Comparison of ENCODE assay signal across 8 cellular contexts in genomic region chr14:26597136-26598080, GRCh38. TPM values are rescaled to one million over a fixed set of nuclear protein-coding genes. Genes with fewer than 3 reads are reported as not detected.
DNase-seq lines count a peak whose midpoint lies in the region; ATAC-seq, FAIRE-seq and TF ChIP-seq lines count a peak whose summit lies in the region.

TSS of gene NOVA1 (minus strand) at chr14:26598033. CDS start at chr14:26597436, 597 bp downstream.

- FAIRE-seq in pancreas (lab: Jason Lieb, UNC), result no peak

- peak; percentile 63 for DNase-seq in DMS153 treated with DMSO at 0.1 percent for 48 hours (lab: John Stamatoyannopoulos, UW; ENCODE audit: unreplicated experiment)
- DNase-seq in Jurkat, Clone E6-1 (ENCODE audit: low read depth, low spot score), result no peak
- no peak for DNase-seq in activated T-helper 2 cell treated with anti-CD3 and anti-CD28 coated beads, Interferon-gamma antibody, Interleukin-2, Interleukin-4, amounts not matched to agents 10 μg/mL and 5 μg/mL and 100 μg/mL, durations not matched to agents 14 hours and 24 hours and 36 hours (ENCODE audit: low spot score)
- DNase-seq in left cardiac atrium, result peak; percentile 20
- peak in 5 of 6 donors; percentile 10 to 75 (median 28) for DNase-seq in pancreas
- DNase-seq in NAMALWA (ENCODE audit: low spot score), result no peak
- DNase-seq in activated CD8-positive, alpha-beta memory T cell treated with anti-CD3 and anti-CD28 coated beads for 24 hours, result no peak

- peak within 1 kb of the TSS in 3 of 4 donors; percentile 46 to 63 (median 49) for H3K27ac ChIP-seq in pancreas

- 1% methylated on average over 24 to 66 of the region's 66 CpGs for WGBS in pancreas, 2 donors

- H3K9me3 Mint-ChIP-seq in activated T-helper 2 cell treated with anti-CD3 and anti-CD28 coated beads, Interferon-gamma antibody, Interleukin-2, Interleukin-4, amounts not matched to agents 10 μg/mL and 5 μg/mL and 100 μg/mL, durations not matched to agents 14 hours and 24 hours and 36 hours, result no peaks in the 10 kb centered on the region

- ATAC-seq in left cardiac atrium (peak in 1 of 2 donors; percentile 79), pancreas (peak; percentile 69 to 76 (median 72)), GM19452 (IDR thresholded peaks at IDR 0.05; ENCODE audit: unreplicated experiment) (no peak)

- H3K27me3 Mint-ChIP-seq in activated T-helper 2 cell treated with anti-CD3 and anti-CD28 coated beads, Interferon-gamma antibody, Interleukin-2, Interleukin-4, amounts not matched to agents 10 μg/mL and 5 μg/mL and 100 μg/mL, durations not matched to agents 14 hours and 24 hours and 36 hours (ENCODE audit: low read depth), result peaks cover 16% of the 10 kb centered on the region

- peak within 1 kb of the TSS; percentile 66 for H3K4me3 ChIP-seq in Jurkat, Clone E6-1 (ENCODE audit: low read length)
- H3K4me3 ChIP-seq in pancreas, result peak within 1 kb of the TSS; percentile 37 to 57 (median 49)

- TF ChIP-seq CTCF in pancreas (IDR thresholded peaks at IDR 0.05), result no peak

- H3K4me1 Mint-ChIP-seq in activated T-helper 2 cell treated with anti-CD3 and anti-CD28 coated beads, Interferon-gamma antibody, Interleukin-2, Interleukin-4, amounts not matched to agents 10 μg/mL and 5 μg/mL and 100 μg/mL, durations not matched to agents 14 hours and 24 hours and 36 hours (ENCODE audit: low read depth), result no peaks in the 10 kb centered on the region

- no peaks in the 10 kb centered on the region for H3K4me1 ChIP-seq in pancreas

- H3K27me3 ChIP-seq in pancreas, result peaks cover 0 to 7% (median 2%) of the 10 kb centered on the region in 4 donors

- peak within 1 kb of the TSS; percentile 51 for H3K4me3 Mint-ChIP-seq in activated T-helper 2 cell treated with anti-CD3 and anti-CD28 coated beads, Interferon-gamma antibody, Interleukin-2, Interleukin-4, amounts not matched to agents 10 μg/mL and 5 μg/mL and 100 μg/mL, durations not matched to agents 14 hours and 24 hours and 36 hours (ENCODE audit: low read depth)

- H3K27ac Mint-ChIP-seq in activated T-helper 2 cell treated with anti-CD3 and anti-CD28 coated beads, Interferon-gamma antibody, Interleukin-2, Interleukin-4, amounts not matched to agents 10 μg/mL and 5 μg/mL and 100 μg/mL, durations not matched to agents 14 hours and 24 hours and 36 hours, result peak within 1 kb of the TSS; percentile 7

- no peaks in the 10 kb centered on the region for H3K9me3 ChIP-seq in pancreas

- H3K36me3 ChIP-seq in pancreas, result no peaks in the 10 kb centered on the region

- intact Hi-C loops in activated T-helper 2 cell treated with anti-CD3 and anti-CD28 coated beads, Interferon-gamma antibody, Interleukin-2, Interleukin-4, amounts not matched to agents 10 μg/mL and 5 μg/mL and 100 μg/mL, durations not matched to agents 14 hours and 24 hours and 36 hours (cut with micrococcal nuclease), result no loop called here
- intact Hi-C loops in left cardiac atrium (cut with DNase I) (no loop called here), pancreas (cut with DNase I) (loop anchor here in 1 of 3 donors (5.0 kb wide), 1 partner anchor 320 kb away; no protein-coding TSS in a partner anchor)

- no peaks in the 10 kb centered on the region for H3K36me3 Mint-ChIP-seq in activated T-helper 2 cell treated with anti-CD3 and anti-CD28 coated beads, Interferon-gamma antibody, Interleukin-2, Interleukin-4, amounts not matched to agents 10 μg/mL and 5 μg/mL and 100 μg/mL, durations not matched to agents 14 hours and 24 hours and 36 hours (ENCODE audit: low read depth)

RNA-seq across cellular contexts. Expression of gene NOVA1, which starts in this region (rescaled TPM):
- polyA plus RNA-seq in Jurkat, Clone E6-1 (2012; ENCODE audit: insufficient read depth, insufficient read length), result 8.4 TPM
- 0.25 TPM in 2 replicates for total RNA-seq in activated T-helper 2 cell treated with anti-CD3 and anti-CD28 coated beads, Interferon-gamma antibody, Interleukin-2, Interleukin-4, amounts not matched to agents 10 μg/mL and 5 μg/mL and 100 μg/mL, durations not matched to agents 14 hours and 24 hours and 36 hours
- total RNA-seq in left cardiac atrium, result 1 to 10 TPM; 2.9 to 4.8 TPM
- total RNA-seq in pancreas, result 1 to 10 TPM in 5 of 6 donors, under 1 TPM in 1; 0.59 to 2.9 (median 2.0) TPM
- 1 to 10 TPM; 3.2 to 6.0 TPM for polyA plus RNA-seq in pancreas

Comparison
In these comparisons a context has a peak if more than half of its experiments do, and no peak if none do; other contexts are left out.
1. DNase-seq: peak in DMS153 treated with DMSO at 0.1 percent for 48 hours (single experiment), left cardiac atrium (single experiment) and pancreas (5 of 6); none in Jurkat, Clone E6-1 (single experiment), activated T-helper 2 cell treated with anti-CD3 and anti-CD28 coated beads, Interferon-gamma antibody, Interleukin-2, Interleukin-4, amounts not matched to agents 10 μg/mL and 5 μg/mL and 100 μg/mL, durations not matched to agents 14 hours and 24 hours and 36 hours (single experiment), NAMALWA (single experiment) and activated CD8-positive, alpha-beta memory T cell treated with anti-CD3 and anti-CD28 coated beads for 24 hours (single experiment).